23 cellular contexts compared by ENCODE assay signal in the genomic region with DNA sequence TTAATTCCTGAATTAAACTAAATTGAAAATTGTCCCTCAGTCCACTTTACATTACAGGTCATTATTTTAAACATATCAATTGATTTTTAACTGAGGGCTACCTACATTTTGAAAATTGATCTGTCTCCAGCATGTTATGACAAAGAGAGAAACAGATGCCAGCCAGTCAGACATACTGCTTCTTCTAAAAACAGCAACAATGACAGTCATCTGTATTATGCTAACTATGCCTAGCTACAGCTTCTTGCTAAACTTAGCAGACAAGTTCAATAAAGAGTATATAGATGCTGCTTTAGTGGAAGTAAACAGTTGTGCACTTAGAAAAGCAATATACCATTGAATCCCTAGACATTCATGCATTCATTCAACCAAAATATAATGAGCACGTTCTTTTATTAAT. TPM values are rescaled to one million over a fixed set of nuclear protein-coding genes. Genes with fewer than 3 reads are reported as not detected.
DNase-seq lines count a peak whose midpoint lies in the region; ATAC-seq and TF ChIP-seq lines count a peak whose summit lies in the region.
"Had no signal": no experiment of that assay in that cellular context is flagged by ENCODE, and none has a peak within 500 bp of the region (broad histone marks: within the 10 kb centered on the region; RNA-seq: fewer than 3 reads in every experiment).

No MANE protein-coding gene starts in this region.

- no peaks in the 10 kb centered on the region for H3K27me3 ChIP-seq in heart left ventricle
- H3K27me3 ChIP-seq in right cardiac atrium (ENCODE audit: control insufficient read depth, insufficient read depth): no peaks in the 10 kb centered on the region
- no peaks in the 10 kb centered on the region for H3K27me3 ChIP-seq in heart right ventricle
- no peaks in the 10 kb centered on the region for H3K27me3 ChIP-seq in psoas muscle (ENCODE audit: insufficient read depth in 3 of 3, low read length in 2 of 3)
- H3K27me3 ChIP-seq: BLaER1 treated with 17β-estradiol and CSF1 and Interleukin-3, amounts not matched to agents 10 nM and 100 nM; MG63 had no signal

- ATAC-seq in heart left ventricle: peak in 2 of 4 donors; percentile 39 to 63
- ATAC-seq in right cardiac atrium: no peak
- ATAC-seq in heart right ventricle: peak in 4 of 8 donors; percentile 50 to 64 (median 60)
- peak; percentile 51 to 60 (median 55) for ATAC-seq in psoas muscle
- no peak for ATAC-seq in GM18858 (IDR thresholded peaks at IDR 0.05; ENCODE audit: unreplicated experiment)
- ATAC-seq: A549, GM23338 had no signal

- no peak for TF ChIP-seq POLR2A in heart left ventricle (IDR thresholded peaks at IDR 0.05)

- TF ChIP-seq CTCF in heart left ventricle (IDR thresholded peaks at IDR 0.05): no peak
- TF ChIP-seq CTCF in heart right ventricle (IDR thresholded peaks at IDR 0.05): no peak
- TF ChIP-seq CTCF in psoas muscle (IDR thresholded peaks at IDR 0.05): no peak

- intact Hi-C loops in heart left ventricle (cut with DNase I): loop anchor here in 6 of 10 donors (10.0 kb wide), 3 partner anchors 48 to 328 kb away; partner anchors contain the start of genes EEF1AKMT1 (in 1 of the 6) and IL17D (in 1 of the 6)
- intact Hi-C loops in right cardiac atrium (cut with DNase I): loop anchor here in 1 of 4 donors (10.0 kb wide), 1 partner anchor 328 kb away; no protein-coding TSS in a partner anchor
- intact Hi-C loops in heart right ventricle (cut with DNase I): loop anchor here in 4 of 10 donors (5.0 to 10.0 kb wide), 2 partner anchors 50 to 328 kb away; partner anchors contain the start of gene EEF1AKMT1 (in 1 of the 4)
- intact Hi-C loops in psoas muscle (cut with DNase I): no loop called here

- peak overlapping the region in 11 of 12 donors; percentile 15 to 74 (median 64) for H3K27ac ChIP-seq in heart left ventricle
- H3K27ac ChIP-seq in right cardiac atrium (ENCODE audit: low read length): no peak overlapping the region
- peak overlapping the region in 7 of 10 donors; percentile 28 to 79 (median 63) for H3K27ac ChIP-seq in heart right ventricle
- H3K27ac ChIP-seq in psoas muscle: peak overlapping the region; percentile 89
- H3K27ac ChIP-seq: A549; BLaER1 treated with 17β-estradiol and CSF1 and Interleukin-3, amounts not matched to agents 10 nM and 100 nM had no signal

- WGBS in heart left ventricle, 4 donors: 55 to 74% (median 67%) methylated on average over 1 of the region's 1 CpG
- 82% methylated on average over 1 of the region's 1 CpG for whole genome bisulfite sequencing in right cardiac atrium
- 59 to 73% methylated on average over 1 of the region's 1 CpG for WGBS in heart right ventricle, 2 donors
- WGBS in psoas muscle, 3 donors: 55 to 62% (median 56%) methylated on average over 1 of the region's 1 CpG

- H3K4me1 ChIP-seq in heart left ventricle (peaks cover 0 to 25% (median 4%) of the 10 kb centered on the region in 12 donors), right cardiac atrium (ENCODE audit: control insufficient read depth, insufficient read depth, low read length) (peaks cover 1% of the 10 kb centered on the region), heart right ventricle (peaks cover 0 to 19% (median 4%) of the 10 kb centered on the region in 9 donors), psoas muscle (peaks cover 23% of the 10 kb centered on the region)
- H3K4me1 ChIP-seq: A549 had no signal

- H3K4me3 ChIP-seq in heart left ventricle (no peak overlapping the region), right cardiac atrium (ENCODE audit: low read length) (no peak overlapping the region), heart right ventricle (peak overlapping the region in 2 of 10 donors; percentile 25 to 34), psoas muscle (peak overlapping the region; percentile 55)
- H3K4me3 ChIP-seq: A549; BLaER1 treated with 17β-estradiol and CSF1 and Interleukin-3, amounts not matched to agents 10 nM and 100 nM; GM23338; HAP-1; MG63 had no signal

- no peak for DNase-seq in heart left ventricle
- DNase-seq in right cardiac atrium: no peak
- no peak for DNase-seq in heart right ventricle
- DNase-seq in psoas muscle: no peak
- no peak for DNase-seq in T1000 (lab: John Stamatoyannopoulos, UW)
- DNase-seq in HT-29 (ENCODE audit: low spot score): no peak
- DNase-seq: AML-193; CD4-positive, alpha-beta memory T cell; COR-L47; HFFc6; KBM-7; MG63; NCI-H1105 treated with DMSO at 0.1 percent for 48 hours; NCI-H2081; NCI-H2227 treated with DMSO at 0.1 percent for 48 hours; NCI-H526 treated with DMSO at 0.1 percent for 48 hours; RPMI8226; SHP77 treated with DMSO at 0.1 percent for 48 hours had no signal

- H3K36me3 ChIP-seq in heart left ventricle (peaks cover 0 to 17% (median 4%) of the 10 kb centered on the region in 9 donors), heart right ventricle (peaks cover 0 to 40% (median 0%) of the 10 kb centered on the region in 9 donors), psoas muscle (ENCODE audit: insufficient read depth in 1 of 2, low read depth in 1 of 2) (peaks cover 0 to 3% of the 10 kb centered on the region in 2 donors)
- H3K36me3 ChIP-seq: HAP-1 had no signal

- H3K9me3 ChIP-seq in heart left ventricle (no peaks in the 10 kb centered on the region), right cardiac atrium (ENCODE audit: control insufficient read depth, low read length) (no peaks in the 10 kb centered on the region), heart right ventricle (no peaks in the 10 kb centered on the region), psoas muscle (no peaks in the 10 kb centered on the region)
- H3K9me3 ChIP-seq: A549; BLaER1 treated with 17β-estradiol and CSF1 and Interleukin-3, amounts not matched to agents 10 nM and 100 nM; HAP-1; MG63 had no signal

RNA-seq across cellular contexts. Expression of gene EEF1AKMT1, which starts 48.6 kb away (rescaled TPM):
- total RNA-seq in heart left ventricle (10 to 100 TPM in 2 of 9 donors, 1 to 10 TPM in 7; 4.5 to 10.2 (median 8.3) TPM), right cardiac atrium (10 to 100 TPM; 12.4 to 14.8 (median 13.4) TPM), heart right ventricle (1 to 10 TPM; 6.1 to 9.9 (median 7.9) TPM), psoas muscle (1 to 10 TPM; 8.2 to 8.9 (median 8.2) TPM)
- polyA plus RNA-seq in heart left ventricle (1 to 10 TPM; 8.8 to 8.9 TPM), right cardiac atrium (13.0 TPM), heart right ventricle (10 to 100 TPM in 1 of 2 donors, 1 to 10 TPM in 1; 9.1 to 10.2 TPM), psoas muscle (1 to 10 TPM; 5.1 to 9.9 (median 7.1) TPM)
- 8.8 and 9.1 TPM in 2 replicates for total RNA-seq in HT-29 (2014; rRNA removed; shearing (Covaris generic))

Comparison
In these comparisons a context has a peak if more than half of its experiments do, and no peak if none do; other contexts are left out.
1. ATAC-seq: peak in psoas muscle (4 of 4); none in right cardiac atrium (0 of 2) and GM18858 (single experiment).
2. intact Hi-C loops: an anchor here in heart left ventricle (10.0 kb wide); none called in psoas muscle.